Comparison of ENCODE assay signal across 20 cellular contexts in genomic region chr11:61095022-61095421, GRCh38. TPM values are rescaled to one million over a fixed set of nuclear protein-coding genes. Genes with fewer than 3 reads are reported as not detected.
DNase-seq lines count a peak whose midpoint lies in the region; ATAC-seq and FAIRE-seq lines count a peak whose summit lies in the region.
"Had no signal": no experiment of that assay in that cellular context is flagged by ENCODE, and none has a peak within 500 bp of the region (broad histone marks: within the 10 kb centered on the region; RNA-seq: fewer than 3 reads in every experiment).

No MANE protein-coding gene starts in this region.

- peaks cover 57% of the 10 kb centered on the region for H3K4me1 Mint-ChIP-seq in activated T-cell treated with anti-CD3 and anti-CD28 coated beads, Interleukin-2, amount 50 U/mL, for 24 hours (ENCODE audit: low read depth)
- peaks cover 28% of the 10 kb centered on the region for H3K4me1 Mint-ChIP-seq in activated T-helper 17 cell treated with anti-CD3 and anti-CD28 coated beads, Interleukin-2, amount 50 U/mL, for 72 hours
- H3K4me1 Mint-ChIP-seq in naive thymus-derived CD4-positive, alpha-beta T cell: peaks cover 24 to 58% (median 52%) of the 10 kb centered on the region in 7 donors

- no peaks in the 10 kb centered on the region for H3K9me3 Mint-ChIP-seq in activated T-cell treated with anti-CD3 and anti-CD28 coated beads, Interleukin-2, amount 50 U/mL, for 24 hours
- peaks cover 5% of the 10 kb centered on the region for H3K9me3 Mint-ChIP-seq in activated T-helper 17 cell treated with anti-CD3 and anti-CD28 coated beads, Interleukin-2, amount 50 U/mL, for 72 hours
- H3K9me3 Mint-ChIP-seq in naive thymus-derived CD4-positive, alpha-beta T cell: peaks cover 0 to 13% (median 2%) of the 10 kb centered on the region in 11 donors

- no peaks in the 10 kb centered on the region for H3K27me3 ChIP-seq in naive thymus-derived CD4-positive, alpha-beta T cell (ENCODE audit: control insufficient read depth in 2 of 2, insufficient read depth in 2 of 2, low read length in 2 of 2)

- H3K4me3 ChIP-seq in naive thymus-derived CD4-positive, alpha-beta T cell (ENCODE audit: low read length): no peak overlapping the region
- H3K4me3 ChIP-seq: thoracic aorta had no signal

- no peak for ATAC-seq in activated T-helper 17 cell treated with anti-CD3 and anti-CD28 coated beads, Interleukin-2, amount 50 U/mL, for 72 hours (replicated peaks)
- no peak for ATAC-seq in naive thymus-derived CD4-positive, alpha-beta T cell
- ATAC-seq: left colon had no signal

- no peaks in the 10 kb centered on the region for H3K9me3 ChIP-seq in naive thymus-derived CD4-positive, alpha-beta T cell (ENCODE audit: control insufficient read depth in 2 of 3, low read length in 3 of 3)
- H3K9me3 ChIP-seq: thoracic aorta had no signal

- H3K27me3 Mint-ChIP-seq in activated T-cell treated with anti-CD3 and anti-CD28 coated beads, Interleukin-2, amount 50 U/mL, for 24 hours: no peaks in the 10 kb centered on the region
- no peaks in the 10 kb centered on the region for H3K27me3 Mint-ChIP-seq in activated T-helper 17 cell treated with anti-CD3 and anti-CD28 coated beads, Interleukin-2, amount 50 U/mL, for 72 hours
- no peaks in the 10 kb centered on the region for H3K27me3 Mint-ChIP-seq in naive thymus-derived CD4-positive, alpha-beta T cell

- peaks cover 25% of the 10 kb centered on the region for H3K36me3 Mint-ChIP-seq in activated T-cell treated with anti-CD3 and anti-CD28 coated beads, Interleukin-2, amount 50 U/mL, for 24 hours (ENCODE audit: low read depth)
- peaks cover 29% of the 10 kb centered on the region for H3K36me3 Mint-ChIP-seq in activated T-helper 17 cell treated with anti-CD3 and anti-CD28 coated beads, Interleukin-2, amount 50 U/mL, for 72 hours (ENCODE audit: low read depth)
- H3K36me3 Mint-ChIP-seq in naive thymus-derived CD4-positive, alpha-beta T cell: peaks cover 0 to 3% (median 0%) of the 10 kb centered on the region in 5 donors

- H3K36me3 ChIP-seq in naive thymus-derived CD4-positive, alpha-beta T cell (ENCODE audit: control insufficient read depth in 2 of 3, insufficient read depth in 3 of 3, low read length in 3 of 3): no peaks in the 10 kb centered on the region
- H3K36me3 ChIP-seq: thoracic aorta had no signal

- FAIRE-seq in GM19239 (lab: Jason Lieb, UNC): peak; percentile 21

- in situ Hi-C loops in ACHN (cut with HindIII; ENCODE audit: low pct_ligation_motif_present, low pct_unique_long_range_greater_than_20kb, low sequenced_read_pairs): no loop called here

- no peak overlapping the region for H3K4me3 Mint-ChIP-seq in activated T-cell treated with anti-CD3 and anti-CD28 coated beads, Interleukin-2, amount 50 U/mL, for 24 hours
- H3K4me3 Mint-ChIP-seq in activated T-helper 17 cell treated with anti-CD3 and anti-CD28 coated beads, Interleukin-2, amount 50 U/mL, for 72 hours: peak overlapping the region; percentile 94
- H3K4me3 Mint-ChIP-seq in naive thymus-derived CD4-positive, alpha-beta T cell: no peak overlapping the region

- H3K27ac Mint-ChIP-seq in activated T-cell treated with anti-CD3 and anti-CD28 coated beads, Interleukin-2, amount 50 U/mL, for 24 hours: peak overlapping the region; percentile 98
- H3K27ac Mint-ChIP-seq in activated T-helper 17 cell treated with anti-CD3 and anti-CD28 coated beads, Interleukin-2, amount 50 U/mL, for 72 hours: peak overlapping the region; percentile 96
- H3K27ac Mint-ChIP-seq in naive thymus-derived CD4-positive, alpha-beta T cell: peak overlapping the region; percentile 1 to 84 (median 63)

- intact Hi-C loops in naive thymus-derived CD4-positive, alpha-beta T cell (cut with micrococcal nuclease): no loop called here

- no peak overlapping the region for H3K27ac ChIP-seq in naive thymus-derived CD4-positive, alpha-beta T cell (ENCODE audit: low read depth, low read length)
- H3K27ac ChIP-seq: thoracic aorta had no signal

- peaks cover 10 to 27% of the 10 kb centered on the region in 2 donors for H3K4me1 ChIP-seq in naive thymus-derived CD4-positive, alpha-beta T cell (ENCODE audit: control insufficient read depth in 2 of 2, insufficient read depth in 2 of 2, low read length in 2 of 2)

- POLR2A ChIA-PET in naive thymus-derived CD4-positive, alpha-beta T cell (lab: Charles Lee): interaction anchor here (0.7 kb wide), 1 partner anchor 8 kb away, joined by 4 read pairs; no protein-coding TSS in a partner anchor

- CTCF ChIA-PET in naive thymus-derived CD4-positive, alpha-beta T cell (lab: Charles Lee): no interaction called here

- peak; percentile 27 for DNase-seq in activated T-cell treated with anti-CD3 and anti-CD28 coated beads, Interleukin-2, amount 50 U/mL, for 24 hours
- DNase-seq in activated T-cell treated with anti-CD3 and anti-CD28 coated beads for 4 hours (no peak), GM19239 (ENCODE audit: insufficient read length, low spot score) (no peak), mesenteric fat pad (ENCODE audit: low spot score) (no peak), ACHN (no peak)
- no peak for DNase-seq in naive thymus-derived CD4-positive, alpha-beta T cell
- DNase-seq in stimulated activated CD4-positive, alpha-beta T cell treated with anti-CD3 and anti-CD28 coated beads, Interleukin-12 subunit alpha, Interleukin-12 subunit beta, amount 100 ng/mL, for 4 hours: no peak
- DNase-seq: DMS79, glutamatergic neuron, GOT3, left colon, NCI-H1417, NCI-H69, SIG-M5, T-helper 1 cell had no signal

RNA-seq across cellular contexts. Expression of gene CD5, which starts 7.3 kb away (rescaled TPM):
- total RNA-seq in activated T-helper 17 cell treated with anti-CD3 and anti-CD28 coated beads, Interleukin-2, amount 50 U/mL, for 72 hours: 100 to 1,000 TPM; 231 to 476 TPM
- 100 to 1,000 TPM; 180 to 399 (median 224) TPM for total RNA-seq in naive thymus-derived CD4-positive, alpha-beta T cell
- polyA plus RNA-seq in naive thymus-derived CD4-positive, alpha-beta T cell: 100 to 1,000 TPM; 217 to 371 TPM
- total RNA-seq in mesenteric fat pad: 0.26 TPM
- total RNA-seq: fibroblast of lung, HT-29, renal cortical epithelial cell had no signal
- polyA plus RNA-seq: fibroblast of lung had no signal

Comparison
In these comparisons a context has a peak if more than half of its experiments do, and no peak if none do; other contexts are left out.
1. RNA of gene CD5, which starts 7.3 kb away (total RNA-seq): 231 to 476 TPM in activated T-helper 17 cell treated with anti-CD3 and anti-CD28 coated beads, Interleukin-2, amount 50 U/mL, for 72 hours and 180 to 399 TPM in naive thymus-derived CD4-positive, alpha-beta T cell; 0.26 TPM in mesenteric fat pad (single experiment); every median in the first group is over 100 times any median in the second.
2. Peak in every context shown above with its lines, with median percentiles within 50 percentile points of each other: H3K27ac Mint-ChIP-seq.